Comparison of ENCODE assay signal across 8 cellular contexts in the genomic region with DNA sequence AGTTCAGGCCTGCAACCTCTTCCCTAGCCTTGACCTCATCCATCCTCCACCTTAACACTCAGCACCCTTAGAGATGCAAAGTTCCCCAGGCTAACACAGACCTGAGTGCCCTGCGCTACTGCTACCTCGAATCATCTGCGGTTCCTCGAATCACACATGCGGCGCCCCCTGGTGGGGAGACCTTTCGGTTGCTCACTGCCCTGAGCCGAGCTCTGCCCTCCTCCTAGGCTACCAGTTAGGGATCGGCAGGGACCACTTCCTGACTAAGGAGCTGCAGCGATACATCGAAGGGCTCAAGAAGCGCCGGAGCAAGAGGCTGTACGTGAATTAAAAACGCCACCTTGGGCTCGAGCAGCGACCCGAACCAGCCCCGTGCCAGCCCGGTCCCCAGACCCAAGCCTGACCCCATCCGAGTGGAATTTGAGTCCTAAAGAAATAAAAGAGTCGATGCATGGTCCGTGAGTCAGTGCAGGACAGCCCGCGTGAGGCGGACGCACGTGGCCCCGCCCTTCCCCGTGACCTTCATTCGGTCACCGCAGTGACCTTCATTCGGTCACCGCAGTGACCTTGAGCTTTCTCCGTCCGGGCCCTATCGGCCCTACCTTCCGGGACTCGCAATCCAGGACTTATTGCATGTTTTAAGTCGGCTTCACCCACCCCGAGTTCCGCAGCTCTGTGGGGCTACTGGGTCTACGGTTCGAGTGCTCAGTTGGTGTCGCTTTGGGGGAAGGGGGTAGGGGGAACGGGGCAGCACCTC. TPM values are rescaled to one million over a fixed set of nuclear protein-coding genes. Genes with fewer than 3 reads are reported as not detected.
A peak's percentile ranks its signal among the peaks of the same experiment; 100 is the strongest.
DNase-seq lines count a peak whose midpoint lies in the region; ATAC-seq and TF ChIP-seq lines count a peak whose summit lies in the region.

No MANE protein-coding gene starts in this region.

- no peak for TF ChIP-seq EP300 in SK-N-SH (IDR thresholded peaks at IDR 0.05; ENCODE audit: borderline replicate concordance in 1 of 2, low read depth in 1 of 2, low read length in 1 of 2)

- peak overlapping the region; percentile 84 for H3K4me2 ChIP-seq in SK-N-SH
- H3K4me2 ChIP-seq in osteoblast (ENCODE audit: insufficient read depth, low read length), result peak overlapping the region; percentile 92

- peaks cover 5 to 18% of the 10 kb centered on the region in 2 experiments; a peak in 2 of 4 replicates for H3K4me1 ChIP-seq in SK-N-SH (ENCODE audit: control insufficient read depth in 1 of 2, insufficient read depth in 2 of 2, low read depth in 1 of 2, low read length in 1 of 2)
- H3K4me1 ChIP-seq in osteoblast (ENCODE audit: insufficient read depth, low read length), result peaks cover 19% of the 10 kb centered on the region
- peaks cover 12 to 39% of the 10 kb centered on the region in 2 donors for H3K4me1 ChIP-seq in thoracic aorta (ENCODE audit: control insufficient read depth in 1 of 2, low read depth in 2 of 2)

- TF ChIP-seq RAD21 in SK-N-SH (IDR thresholded peaks at IDR 0.05; ENCODE audit: low read length), result peak; percentile 64

- peak overlapping the region; percentile 70; the same call in 1 of the 2 replicates for H2AFZ ChIP-seq in SK-N-SH (ENCODE audit: low read depth)
- peak overlapping the region; percentile 89 for H2AFZ ChIP-seq in osteoblast (ENCODE audit: low read length)

- H3K9me3 ChIP-seq in SK-N-SH (no peaks in the 10 kb centered on the region), osteoblast (ENCODE audit: low read depth, low read length) (no peaks in the 10 kb centered on the region), thoracic aorta (no peaks in the 10 kb centered on the region)

- no peaks in the 10 kb centered on the region for H3K9me2 ChIP-seq in SK-N-SH

- peak overlapping the region; percentile 94 for H3K27ac Mint-ChIP-seq in activated naive CD4-positive, alpha-beta T cell treated with anti-CD3 and anti-CD28 coated beads, Interleukin-2, amount 50 U/mL, for 24 hours

- peak; percentile 93 for TF ChIP-seq CTCF in HFF-Myc (IDR thresholded peaks at IDR 0.05; ENCODE audit: low read depth, low read length, missing control alignments)
- TF ChIP-seq CTCF in SK-N-SH (IDR thresholded peaks at IDR 0.05), result peak; percentile 96
- TF ChIP-seq CTCF in osteoblast (IDR thresholded peaks at IDR 0.05; ENCODE audit: extremely low read depth, low read depth, low read length), result peak; percentile 92
- TF ChIP-seq CTCF in thoracic aorta (IDR thresholded peaks at IDR 0.05), result peak; percentile 86

- peak overlapping the region; percentile 68 for H3K9ac ChIP-seq in SK-N-SH

- peak overlapping the region; percentile 83 to 96 for H3K27ac ChIP-seq in SK-N-SH (ENCODE audit: low read depth in 2 of 2, low read length in 1 of 2)
- peak overlapping the region; percentile 72 for H3K27ac ChIP-seq in osteoblast (ENCODE audit: low read depth, low read length)
- peak overlapping the region; percentile 43 to 64 for H3K27ac ChIP-seq in thoracic aorta

- POLR2A ChIA-PET in SK-N-SH (lab: Yijun Ruan, JAX), result interaction anchor here (0.6 to 5.8 kb wide), 14 partner anchors 8 to 1232 kb away, joined by 3 to 54 read pairs (median 4); partner anchors contain the start of genes BAD, FKBP2, GPR137 and PRDX5

- H3K79me2 ChIP-seq in SK-N-SH (ENCODE audit: insufficient read depth), result peaks cover 28% of the 10 kb centered on the region; the same call in 1 of the 2 replicates
- peaks cover 13% of the 10 kb centered on the region for H3K79me2 ChIP-seq in osteoblast (ENCODE audit: insufficient read depth, low read length)

- no peaks in the 10 kb centered on the region for H3K9me3 Mint-ChIP-seq in activated naive CD4-positive, alpha-beta T cell treated with anti-CD3 and anti-CD28 coated beads, Interleukin-2, amount 50 U/mL, for 24 hours

- H3K36me3 ChIP-seq in SK-N-SH (replicated peaks in 1 of 2; ENCODE audit: control insufficient read depth in 1 of 2, insufficient read depth in 2 of 2, low read length in 1 of 2), result peaks cover 0 to 2% of the 10 kb centered on the region in 2 experiments
- no peaks in the 10 kb centered on the region for H3K36me3 ChIP-seq in osteoblast (ENCODE audit: insufficient read depth, low read length)
- no peaks in the 10 kb centered on the region for H3K36me3 ChIP-seq in thoracic aorta

- ATAC-seq in thoracic aorta (ENCODE audit: insufficient number of reproducible peaks, low FRiP score, low read depth), result peak; percentile 14

- H4K20me1 ChIP-seq in SK-N-SH (ENCODE audit: insufficient read depth) (no peaks in the 10 kb centered on the region), osteoblast (ENCODE audit: insufficient read depth, low read length) (peaks cover 4% of the 10 kb centered on the region)

- H3K27me3 Mint-ChIP-seq in activated naive CD4-positive, alpha-beta T cell treated with anti-CD3 and anti-CD28 coated beads, Interleukin-2, amount 50 U/mL, for 24 hours, result peaks cover 10% of the 10 kb centered on the region

- peak overlapping the region; percentile 79 for H3K4me3 ChIP-seq in GM08714 (ENCODE audit: low read length)
- peak overlapping the region; percentile 79 for H3K4me3 ChIP-seq in HFF-Myc (replicated peaks; ENCODE audit: low read depth, low read length)
- peak overlapping the region; percentile 67 to 82 for H3K4me3 ChIP-seq in SK-N-SH (ENCODE audit: low read depth in 2 of 2, low read length in 1 of 2)
- peak overlapping the region; percentile 82 for H3K4me3 ChIP-seq in osteoblast (ENCODE audit: insufficient read depth, low read length)
- peak overlapping the region; percentile 92 for H3K4me3 ChIP-seq in thoracic aorta

- peak; percentile 79 for DNase-seq in HFF-Myc (ENCODE audit: extremely low read depth, low read depth)
- peak; percentile 84 for DNase-seq in NCI-H1048 (lab: John Stamatoyannopoulos, UW)
- peak; percentile 88 for DNase-seq in SK-N-SH
- DNase-seq in glomerular visceral epithelial cell (ENCODE audit: extremely low spot score), result peak; percentile 88
- DNase-seq in osteoblast (ENCODE audit: insufficient read length, low spot score, missing footprints), result peak; percentile 99
- peak; percentile 77 for DNase-seq in thoracic aorta (ENCODE audit: low spot score)

- CTCF ChIA-PET in SK-N-SH (lab: Yijun Ruan, JAX), result interaction anchor here (0.6 to 6.7 kb wide), 40 partner anchors 8 to 813 kb away, joined by 3 to 196 read pairs (median 5); partner anchors contain the start of genes ATG2A, BAD, DNAJC4 and FERMT3

- no peaks in the 10 kb centered on the region for H3K27me3 ChIP-seq in SK-N-SH (ENCODE audit: insufficient read depth)
- peaks cover 15% of the 10 kb centered on the region for H3K27me3 ChIP-seq in osteoblast (ENCODE audit: insufficient read depth, low read length)
- H3K27me3 ChIP-seq in thoracic aorta (replicated peaks; ENCODE audit: insufficient read depth), result no peaks in the 10 kb centered on the region

- peaks cover 31% of the 10 kb centered on the region for H3K4me1 Mint-ChIP-seq in activated naive CD4-positive, alpha-beta T cell treated with anti-CD3 and anti-CD28 coated beads, Interleukin-2, amount 50 U/mL, for 24 hours

- peaks cover 12% of the 10 kb centered on the region for H3F3A ChIP-seq in SK-N-SH (replicated peaks; ENCODE audit: insufficient read depth)

- H3K4me3 Mint-ChIP-seq in activated naive CD4-positive, alpha-beta T cell treated with anti-CD3 and anti-CD28 coated beads, Interleukin-2, amount 50 U/mL, for 24 hours, result peak overlapping the region; percentile 91

- under 1% methylated on average over 41 of the region's 46 CpGs for WGBS in SK-N-SH (ENCODE audit: low lambda C conversion rate)

- H3K36me3 Mint-ChIP-seq in activated naive CD4-positive, alpha-beta T cell treated with anti-CD3 and anti-CD28 coated beads, Interleukin-2, amount 50 U/mL, for 24 hours, result peaks cover 5% of the 10 kb centered on the region

TF ChIP-seq in SK-N-SH, 30 proteins besides CTCF, POLR2A, EP300 and RAD21 (continues in another document):
- TF ChIP-seq, protein P1, sequence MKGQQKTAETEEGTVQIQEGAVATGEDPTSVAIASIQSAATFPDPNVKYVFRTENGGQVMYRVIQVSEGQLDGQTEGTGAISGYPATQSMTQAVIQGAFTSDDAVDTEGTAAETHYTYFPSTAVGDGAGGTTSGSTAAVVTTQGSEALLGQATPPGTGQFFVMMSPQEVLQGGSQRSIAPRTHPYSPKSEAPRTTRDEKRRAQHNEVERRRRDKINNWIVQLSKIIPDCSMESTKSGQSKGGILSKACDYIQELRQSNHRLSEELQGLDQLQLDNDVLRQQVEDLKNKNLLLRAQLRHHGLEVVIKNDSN (IDR thresholded peaks at IDR 0.05; ENCODE audit: borderline replicate concordance, low read depth), result peak; percentile 45; the same call in 1 of the 2 replicates
- TF ChIP-seq SIN3A (IDR thresholded peaks at IDR 0.05; ENCODE audit: borderline replicate concordance, low read depth, low read length) (no peak; the same call in 1 of the 2 replicates), MXI1 (IDR thresholded peaks at IDR 0.05; ENCODE audit: low read depth, low read length) (peak; percentile 57; the same call in 1 of the 2 replicates), POLR2AphosphoS5 (IDR thresholded peaks at IDR 0.05; ENCODE audit: low read depth, low read length) (peak; percentile 56), MAX (IDR thresholded peaks at IDR 0.05; ENCODE audit: low read depth) (peak; percentile 79)

RNA-seq across cellular contexts. Expression of gene ESRRA, which starts 0.8 kb away (rescaled TPM):
- polyA plus RNA-seq in SK-N-SH (2012; rRNA removed), result 27.8 and 31.7 TPM in 2 replicates
- polyA plus RNA-seq in SK-N-SH (2012; cell fraction: cytosol; rRNA removed), result 24.0 and 31.6 TPM in 2 replicates
- polyA plus RNA-seq in SK-N-SH (2012; cell fraction: nucleus; rRNA removed), result 42.5 and 71.4 TPM in 2 replicates
- total RNA-seq in osteoblast (24.5 and 28.6 TPM in 2 replicates), thoracic aorta (10 to 100 TPM; 33.4 to 46.0 TPM)

RNA-seq across cellular contexts. Expression of gene CATSPERZ, which starts 4.3 kb away (rescaled TPM):
- polyA plus RNA-seq in SK-N-SH (2012; rRNA removed), result 0.54 and 0.67 TPM in 2 replicates
- polyA plus RNA-seq in SK-N-SH (2012; cell fraction: cytosol; rRNA removed), result 0.26 and 0.49 TPM in 2 replicates
- polyA plus RNA-seq in SK-N-SH (2012; cell fraction: nucleus; rRNA removed), result 2.4 and 5.9 TPM in 2 replicates
- 0.29 TPM in 1 of 2 replicates, not detected in the other for total RNA-seq in osteoblast
- not detected for total RNA-seq in thoracic aorta

RNA-seq across cellular contexts. Expression of gene TRMT112, which starts 12.9 kb away (rescaled TPM):
- polyA plus RNA-seq in SK-N-SH (2012; rRNA removed), result 649 and 699 TPM in 2 replicates
- polyA plus RNA-seq in SK-N-SH (2012; cell fraction: cytosol; rRNA removed), result 528 and 601 TPM in 2 replicates
- polyA plus RNA-seq in SK-N-SH (2012; cell fraction: nucleus; rRNA removed), result 225 and 384 TPM in 2 replicates
- 104 and 123 TPM in 2 replicates for total RNA-seq in osteoblast
- 100 to 1,000 TPM; 157 to 218 TPM for total RNA-seq in thoracic aorta

RNA-seq across cellular contexts. Expression of gene KCNK4, which starts 13.4 kb away (rescaled TPM):
- polyA plus RNA-seq in SK-N-SH (2012; rRNA removed), result 0.13 and 0.16 TPM in 2 replicates
- polyA plus RNA-seq in SK-N-SH (2012; cell fraction: cytosol; rRNA removed), result 0.24 TPM in 1 of 2 replicates, not detected in the other
- 0.93 and 1.1 TPM in 2 replicates for polyA plus RNA-seq in SK-N-SH (2012; cell fraction: nucleus; rRNA removed)
- total RNA-seq in osteoblast (0.29 and 0.36 TPM in 2 replicates), thoracic aorta (not detected)

RNA-seq across cellular contexts. Expression of gene PRDX5, which starts 13.4 kb away (rescaled TPM):
- 875 and 1,000 TPM in 2 replicates for polyA plus RNA-seq in SK-N-SH (2012; rRNA removed)
- 911 and 944 TPM in 2 replicates for polyA plus RNA-seq in SK-N-SH (2012; cell fraction: cytosol; rRNA removed)
- 283 and 326 TPM in 2 replicates for polyA plus RNA-seq in SK-N-SH (2012; cell fraction: nucleus; rRNA removed)
- total RNA-seq in osteoblast (238 and 245 TPM in 2 replicates), thoracic aorta (100 to 1,000 TPM in 1 of 2 donors, 10 to 100 TPM in 1; 91.1 to 136 TPM)

Comparison
In these comparisons a context has a peak if more than half of its experiments do, and no peak if none do; other contexts are left out.
1. Peak in every context shown above with its lines: DNase-seq, ATAC-seq, H3K4me3 ChIP-seq and H3K27ac ChIP-seq.